In genomic region chr2:88627856-88628568, GRCh38 we compare ENCODE assay signal across 8 cellular contexts. TPM values are rescaled to one million over a fixed set of nuclear protein-coding genes. Genes with fewer than 3 reads are reported as not detected.
DNase-seq lines count a peak whose midpoint lies in the region; ATAC-seq and TF ChIP-seq lines count a peak whose summit lies in the region.

No MANE protein-coding gene starts in this region.

- H3K4me1 ChIP-seq in ES-I3 (ENCODE audit: insufficient read depth, low read length): peaks cover 47% of the 10 kb centered on the region
- H3K4me1 ChIP-seq in right cardiac atrium (ENCODE audit: control insufficient read depth, insufficient read depth, low read length): peaks cover 7% of the 10 kb centered on the region

- H3K9me3 Mint-ChIP-seq in activated naive CD8-positive, alpha-beta T cell treated with anti-CD3 and anti-CD28 coated beads, Interleukin-2, amount 50 U/mL, for 24 hours: no peaks in the 10 kb centered on the region

- H3K79me2 ChIP-seq in SU-DHL-6 (ENCODE audit: insufficient read depth, low read length): peaks cover 45% of the 10 kb centered on the region

- H3K27me3 Mint-ChIP-seq in activated naive CD8-positive, alpha-beta T cell treated with anti-CD3 and anti-CD28 coated beads, Interleukin-2, amount 50 U/mL, for 24 hours: no peaks in the 10 kb centered on the region

- intact Hi-C loops in right cardiac atrium (cut with DNase I): no loop called here
- intact Hi-C loops in sciatic nerve (cut with DNase I): no loop called here

- peaks cover 3% of the 10 kb centered on the region; the same call in 1 of the 2 replicates for H4K20me1 ChIP-seq in SU-DHL-6 (ENCODE audit: low read depth, low read length)

- ATAC-seq in GM21723 (IDR thresholded peaks at IDR 0.05; ENCODE audit: unreplicated experiment) (peak; percentile 52), right cardiac atrium (peak; percentile 86 to 91), sciatic nerve (peak; percentile 91)
- peak; percentile 70 for ATAC-seq in activated naive CD8-positive, alpha-beta T cell treated with anti-CD3 and anti-CD28 coated beads, Interleukin-2, amount 50 U/mL, for 24 hours

- peak overlapping the region; percentile 80 for H3K9ac ChIP-seq in ES-I3 (ENCODE audit: low read depth, low read length)
- peak overlapping the region; percentile 73 for H3K9ac ChIP-seq in SU-DHL-6 (ENCODE audit: low read length)

- peaks cover 20% of the 10 kb centered on the region for H3K4me1 Mint-ChIP-seq in activated naive CD8-positive, alpha-beta T cell treated with anti-CD3 and anti-CD28 coated beads, Interleukin-2, amount 50 U/mL, for 24 hours

- peaks cover 2% of the 10 kb centered on the region for H3K36me3 Mint-ChIP-seq in activated naive CD8-positive, alpha-beta T cell treated with anti-CD3 and anti-CD28 coated beads, Interleukin-2, amount 50 U/mL, for 24 hours (ENCODE audit: low read depth)

- no peaks in the 10 kb centered on the region for H3K27me3 ChIP-seq in SU-DHL-6 (ENCODE audit: low read length)
- no peaks in the 10 kb centered on the region for H3K27me3 ChIP-seq in right cardiac atrium (ENCODE audit: control insufficient read depth, insufficient read depth)

- no peak for TF ChIP-seq CTCF in SU-DHL-6 (IDR thresholded peaks at IDR 0.05; ENCODE audit: insufficient read depth, low read length, poor library complexity, severe bottlenecking)

- H3K9me3 ChIP-seq in ES-I3 (ENCODE audit: control insufficient read depth, insufficient read depth, low read length) (no peaks in the 10 kb centered on the region), SU-DHL-6 (ENCODE audit: insufficient read depth, low read length) (no peaks in the 10 kb centered on the region), right cardiac atrium (ENCODE audit: control insufficient read depth, low read length) (no peaks in the 10 kb centered on the region)

- 3% methylated on average over 21 of the region's 21 CpGs for WGBS in right cardiac atrium

- no peak overlapping the region for H3K27ac Mint-ChIP-seq in activated naive CD8-positive, alpha-beta T cell treated with anti-CD3 and anti-CD28 coated beads, Interleukin-2, amount 50 U/mL, for 24 hours

- H3K4me3 Mint-ChIP-seq in activated naive CD8-positive, alpha-beta T cell treated with anti-CD3 and anti-CD28 coated beads, Interleukin-2, amount 50 U/mL, for 24 hours: no peak overlapping the region

- peak overlapping the region; percentile 74 for H3K4me3 ChIP-seq in SU-DHL-6 (ENCODE audit: insufficient read depth, low read length, poor library complexity, severe bottlenecking)
- peak overlapping the region; percentile 40 for H3K4me3 ChIP-seq in right cardiac atrium (ENCODE audit: low read length)

- peaks cover 11% of the 10 kb centered on the region; the same call in 1 of the 2 replicates for H3F3A ChIP-seq in SU-DHL-6 (ENCODE audit: insufficient read depth)

- peak overlapping the region; percentile 42 for H2AFZ ChIP-seq in SU-DHL-6 (ENCODE audit: low read depth, low read length, severe bottlenecking)

- H3K27ac ChIP-seq in SU-DHL-6 (ENCODE audit: low read depth, low read length) (peak overlapping the region; percentile 81), right cardiac atrium (ENCODE audit: low read length) (peak overlapping the region; percentile 97)

- H3K4me2 ChIP-seq in SU-DHL-6 (ENCODE audit: low read depth, low read length, poor library complexity, severe bottlenecking): peak overlapping the region; percentile 86

- H3K9me2 ChIP-seq in SU-DHL-6 (replicated peaks; ENCODE audit: insufficient read depth, low read length): no peaks in the 10 kb centered on the region

- DNase-seq in KG1 (lab: John Stamatoyannopoulos, UW) (peak; percentile 90), right cardiac atrium (peak; percentile 96 to 97 (median 96)), sciatic nerve (ENCODE audit: low spot score) (peak; percentile 94), pons (ENCODE audit: low spot score) (no peak)
- DNase-seq in activated naive CD8-positive, alpha-beta T cell treated with anti-CD3 and anti-CD28 coated beads, Interleukin-2, amount 50 U/mL, for 24 hours: peak; percentile 85

- H3K36me3 ChIP-seq in ES-I3 (ENCODE audit: insufficient read depth, low read length): no peaks in the 10 kb centered on the region
- H3K36me3 ChIP-seq in SU-DHL-6 (ENCODE audit: low read length): peaks cover 4% of the 10 kb centered on the region; the same call in 1 of the 2 replicates

RNA-seq across cellular contexts. Expression of gene EIF2AK3, which starts 0.7 kb away (rescaled TPM):
- total RNA-seq in right cardiac atrium (10 to 100 TPM in 1 of 4 donors, 1 to 10 TPM in 3; 5.2 to 13.6 (median 8.8) TPM), sciatic nerve (31.4 TPM)
- polyA plus RNA-seq in right cardiac atrium: 3.9 TPM
